Comparison of ENCODE assay signal across 12 cellular contexts in genomic region chr4:2256156-2256731, GRCh38. TPM values are rescaled to one million over a fixed set of nuclear protein-coding genes. Genes with fewer than 3 reads are reported as not detected.
A peak's percentile ranks its signal among the peaks of the same experiment; 100 is the strongest.
DNase-seq lines count a peak whose midpoint lies in the region; ATAC-seq and TF ChIP-seq lines count a peak whose summit lies in the region.
"Had no signal": no experiment of that assay in that cellular context is flagged by ENCODE, and none has a peak within 500 bp of the region (broad histone marks: within the 10 kb centered on the region; RNA-seq: fewer than 3 reads in every experiment).

No MANE protein-coding gene starts in this region.

- H3K4me3 ChIP-seq in dorsolateral prefrontal cortex (peak overlapping the region in 30 of 59 donors; percentile 0 to 45 (median 22)), mucosa of rectum (ENCODE audit: low read length in 2 of 2) (no peak overlapping the region), tibial artery (peak overlapping the region; percentile 18 to 43)
- H3K4me3 ChIP-seq: A549 had no signal

- POLR2A ChIA-PET in activated CD4-positive, alpha-beta T cell treated with anti-CD3 and anti-CD28 coated beads, Interleukin-2, amount 10 ng/mL, durations not matched to agents 7 days and 5 days (lab: Charles Lee), result no interaction called here

- H3K27ac ChIP-seq in dorsolateral prefrontal cortex, result peak overlapping the region in 57 of 59 donors; percentile 57 to 97 (median 87)
- peak overlapping the region; percentile 43 to 46 for H3K27ac ChIP-seq in mucosa of rectum (ENCODE audit: low read depth in 2 of 2, low read length in 2 of 2)
- peak overlapping the region; percentile 95 to 96 for H3K27ac ChIP-seq in tibial artery
- H3K27ac ChIP-seq: A549 had no signal

- DNase-seq in activated CD4-positive, alpha-beta T cell treated with anti-CD3 and anti-CD28 coated beads, Interleukin-2, amount 10 ng/mL, durations not matched to agents 7 days and 5 days, result peak; percentile 5
- no peak for DNase-seq in activated CD4-positive, alpha-beta T cell treated with anti-CD3 and anti-CD28 coated beads, Interleukin-2, amount 10 ng/mL, durations not matched to agents 24 days and 14 days
- peak; percentile 2 to 46 (median 26) for DNase-seq in dorsolateral prefrontal cortex
- peak; percentile 50 to 85 for DNase-seq in tibial artery
- DNase-seq in NCI-H526 (lab: John Stamatoyannopoulos, UW), result no peak
- DNase-seq: KG1, NCI-H748 treated with DMSO at 0.1 percent for 48 hours had no signal

- ATAC-seq in HG03025 (IDR thresholded peaks at IDR 0.05; ENCODE audit: low FRiP score, unreplicated experiment), result no peak
- ATAC-seq in GM18861 (IDR thresholded peaks at IDR 0.05; ENCODE audit: unreplicated experiment), result no peak
- ATAC-seq: A549 had no signal

- H3K9ac ChIP-seq in mucosa of rectum (ENCODE audit: low read depth in 1 of 2, low read length in 2 of 2), result no peak overlapping the region

- H3K4me1 ChIP-seq in mucosa of rectum (ENCODE audit: control insufficient read depth in 2 of 2, insufficient read depth in 2 of 2, low read length in 2 of 2) (peaks cover 13 to 14% of the 10 kb centered on the region in 2 donors), tibial artery (peaks cover 3 to 74% (median 66%) of the 10 kb centered on the region in 4 donors)

- no peaks in the 10 kb centered on the region for H3K9me3 Mint-ChIP-seq in activated CD4-positive, alpha-beta T cell treated with anti-CD3 and anti-CD28 coated beads, Interleukin-2, amount 10 ng/mL, durations not matched to agents 7 days and 5 days
- H3K9me3 Mint-ChIP-seq in activated CD4-positive, alpha-beta T cell treated with anti-CD3 and anti-CD28 coated beads, Interleukin-2, amount 10 ng/mL, durations not matched to agents 24 days and 14 days, result no peaks in the 10 kb centered on the region
- H3K9me3 Mint-ChIP-seq: endodermal cell had no signal

- no peaks in the 10 kb centered on the region for H3K36me3 Mint-ChIP-seq in activated CD4-positive, alpha-beta T cell treated with anti-CD3 and anti-CD28 coated beads, Interleukin-2, amount 10 ng/mL, durations not matched to agents 7 days and 5 days (ENCODE audit: low read depth)
- no peaks in the 10 kb centered on the region for H3K36me3 Mint-ChIP-seq in activated CD4-positive, alpha-beta T cell treated with anti-CD3 and anti-CD28 coated beads, Interleukin-2, amount 10 ng/mL, durations not matched to agents 24 days and 14 days (ENCODE audit: low read depth)

- H3K9me3 ChIP-seq in mucosa of rectum (ENCODE audit: control insufficient read depth in 2 of 2, low read length in 2 of 2) (no peaks in the 10 kb centered on the region), tibial artery (no peaks in the 10 kb centered on the region)
- H3K9me3 ChIP-seq: A549 had no signal

- no peaks in the 10 kb centered on the region for H3K4me1 Mint-ChIP-seq in activated CD4-positive, alpha-beta T cell treated with anti-CD3 and anti-CD28 coated beads, Interleukin-2, amount 10 ng/mL, durations not matched to agents 7 days and 5 days
- no peaks in the 10 kb centered on the region for H3K4me1 Mint-ChIP-seq in activated CD4-positive, alpha-beta T cell treated with anti-CD3 and anti-CD28 coated beads, Interleukin-2, amount 10 ng/mL, durations not matched to agents 24 days and 14 days
- H3K4me1 Mint-ChIP-seq: endodermal cell had no signal

- no peak overlapping the region for H3K27ac Mint-ChIP-seq in activated CD4-positive, alpha-beta T cell treated with anti-CD3 and anti-CD28 coated beads, Interleukin-2, amount 10 ng/mL, durations not matched to agents 7 days and 5 days
- no peak overlapping the region for H3K27ac Mint-ChIP-seq in activated CD4-positive, alpha-beta T cell treated with anti-CD3 and anti-CD28 coated beads, Interleukin-2, amount 10 ng/mL, durations not matched to agents 24 days and 14 days

- CTCF ChIA-PET in activated CD4-positive, alpha-beta T cell treated with anti-CD3 and anti-CD28 coated beads, Interleukin-2, amount 10 ng/mL, durations not matched to agents 7 days and 5 days (lab: Charles Lee), result interaction anchor here (1.0 to 1.9 kb wide), 2 partner anchors 10 to 15 kb away, joined by 3 to 10 read pairs; partner anchors contain the start of genes HAUS3 and POLN

- TF ChIP-seq CTCF in dorsolateral prefrontal cortex (IDR thresholded peaks at IDR 0.05 in 54 of 56, conservative IDR thresholded peaks at IDR 0.05 in 2 of 56; ENCODE audit: low read depth in 1 of 56, partially characterized antibody in 56 of 56) (no peak), tibial artery (IDR thresholded peaks at IDR 0.05) (no peak)

- H3K27me3 ChIP-seq in dorsolateral prefrontal cortex (no peaks in the 10 kb centered on the region), mucosa of rectum (ENCODE audit: control insufficient read depth in 2 of 2, insufficient read depth in 2 of 2, low read length in 2 of 2) (no peaks in the 10 kb centered on the region), tibial artery (no peaks in the 10 kb centered on the region)

- H3K36me3 ChIP-seq in mucosa of rectum (ENCODE audit: control insufficient read depth in 2 of 2, insufficient read depth in 2 of 2, low read length in 2 of 2), result peaks cover 31 to 44% of the 10 kb centered on the region in 2 donors
- H3K36me3 ChIP-seq in tibial artery, result peaks cover 23 to 45% (median 42%) of the 10 kb centered on the region in 3 donors

- H3K27me3 Mint-ChIP-seq in activated CD4-positive, alpha-beta T cell treated with anti-CD3 and anti-CD28 coated beads, Interleukin-2, amount 10 ng/mL, durations not matched to agents 7 days and 5 days, result no peaks in the 10 kb centered on the region
- H3K27me3 Mint-ChIP-seq in activated CD4-positive, alpha-beta T cell treated with anti-CD3 and anti-CD28 coated beads, Interleukin-2, amount 10 ng/mL, durations not matched to agents 24 days and 14 days, result no peaks in the 10 kb centered on the region

- H3K4me3 Mint-ChIP-seq in activated CD4-positive, alpha-beta T cell treated with anti-CD3 and anti-CD28 coated beads, Interleukin-2, amount 10 ng/mL, durations not matched to agents 7 days and 5 days, result no peak overlapping the region
- H3K4me3 Mint-ChIP-seq in activated CD4-positive, alpha-beta T cell treated with anti-CD3 and anti-CD28 coated beads, Interleukin-2, amount 10 ng/mL, durations not matched to agents 24 days and 14 days, result no peak overlapping the region
- H3K4me3 Mint-ChIP-seq: endodermal cell had no signal

- intact Hi-C loops in activated CD4-positive, alpha-beta T cell treated with anti-CD3 and anti-CD28 coated beads, Interleukin-2, amount 10 ng/mL, durations not matched to agents 24 days and 14 days (cut with micrococcal nuclease), result no loop called here
- intact Hi-C loops in dorsolateral prefrontal cortex (cut with DNase I) (no loop called here), tibial artery (cut with DNase I; ENCODE audit: low total_unique reads) (no loop called here)

RNA-seq across cellular contexts. Expression of gene MXD4, which starts 5.7 kb away (rescaled TPM):
- 10 to 100 TPM; 22.8 to 24.6 TPM for total RNA-seq in activated CD4-positive, alpha-beta T cell treated with anti-CD3 and anti-CD28 coated beads, Interleukin-2, amount 10 ng/mL, durations not matched to agents 7 days and 5 days
- total RNA-seq in activated CD4-positive, alpha-beta T cell treated with anti-CD3 and anti-CD28 coated beads, Interleukin-2, amount 10 ng/mL, durations not matched to agents 24 days and 14 days, result 4.9 and 5.2 TPM in 2 replicates
- total RNA-seq in dorsolateral prefrontal cortex, result 100 to 1,000 TPM in 7 of 120 experiments, 10 to 100 TPM in 113; 40.2 to 134 (median 61.9) TPM

RNA-seq across cellular contexts. Expression of gene HAUS3, which starts 14.3 kb away (rescaled TPM):
- total RNA-seq in activated CD4-positive, alpha-beta T cell treated with anti-CD3 and anti-CD28 coated beads, Interleukin-2, amount 10 ng/mL, durations not matched to agents 7 days and 5 days, result 10 to 100 TPM; 25.3 to 26.4 TPM
- 19.3 and 19.4 TPM in 2 replicates for total RNA-seq in activated CD4-positive, alpha-beta T cell treated with anti-CD3 and anti-CD28 coated beads, Interleukin-2, amount 10 ng/mL, durations not matched to agents 24 days and 14 days
- total RNA-seq in dorsolateral prefrontal cortex, result 10 to 100 TPM; 13.0 to 29.2 (median 19.3) TPM

RNA-seq across cellular contexts. Expression of gene POLN, which starts 14.3 kb away (rescaled TPM):
- 1 to 10 TPM; 3.3 to 3.8 TPM for total RNA-seq in activated CD4-positive, alpha-beta T cell treated with anti-CD3 and anti-CD28 coated beads, Interleukin-2, amount 10 ng/mL, durations not matched to agents 7 days and 5 days
- 1.9 and 2.3 TPM in 2 replicates for total RNA-seq in activated CD4-positive, alpha-beta T cell treated with anti-CD3 and anti-CD28 coated beads, Interleukin-2, amount 10 ng/mL, durations not matched to agents 24 days and 14 days
- 10 to 100 TPM in 118 of 120 experiments, 1 to 10 TPM in 2; 9.4 to 50.0 (median 23.7) TPM for total RNA-seq in dorsolateral prefrontal cortex

Comparison
In these comparisons a context has a peak if more than half of its experiments do, and no peak if none do; other contexts are left out.
1. DNase-seq: peak in activated CD4-positive, alpha-beta T cell treated with anti-CD3 and anti-CD28 coated beads, Interleukin-2, amount 10 ng/mL, durations not matched to agents 7 days and 5 days (single experiment), dorsolateral prefrontal cortex (10 of 10) and tibial artery (2 of 2); none in activated CD4-positive, alpha-beta T cell treated with anti-CD3 and anti-CD28 coated beads, Interleukin-2, amount 10 ng/mL, durations not matched to agents 24 days and 14 days (single experiment) and NCI-H526 (0 of 2).
2. H3K27ac ChIP-seq: peak in every context shown above with its lines; median percentile 96 in tibial artery; 87 in dorsolateral prefrontal cortex; 44 in mucosa of rectum.
3. H3K4me3 ChIP-seq: peak in dorsolateral prefrontal cortex (30 of 59) and tibial artery (2 of 2); none in mucosa of rectum (0 of 2).